In the genomic region with DNA sequence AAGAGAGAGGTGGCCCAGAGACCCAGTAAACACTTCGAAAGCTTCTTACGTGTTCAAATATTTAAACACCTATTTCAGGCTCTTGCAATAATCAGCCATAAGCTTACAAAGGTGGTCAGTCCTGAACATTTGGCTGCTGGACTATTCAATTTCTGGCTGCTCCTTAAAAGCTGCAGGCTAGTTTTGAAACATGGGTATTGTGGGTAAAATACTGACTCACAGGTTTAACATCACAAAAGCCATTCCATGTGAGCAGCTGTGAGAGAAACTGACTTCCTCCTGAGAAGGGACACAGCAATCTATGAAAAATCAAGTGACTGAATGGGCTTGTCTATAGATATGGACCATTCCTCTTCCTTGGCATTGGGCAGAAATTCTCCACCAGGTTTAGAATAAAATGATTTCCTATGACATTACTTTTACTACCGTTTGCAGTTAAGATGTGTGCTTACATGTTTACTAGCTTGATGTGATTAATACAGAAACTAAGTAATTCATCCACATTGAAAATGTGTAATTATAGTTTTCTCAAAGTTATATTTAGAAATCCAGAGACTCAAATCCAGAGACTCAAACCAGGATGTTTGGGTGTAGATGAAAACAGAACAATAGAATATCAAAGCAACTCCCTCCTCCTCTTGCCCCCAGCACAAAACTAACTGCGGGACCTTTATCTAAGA, we compare ENCODE assay signal across 20 cellular contexts.
DNase-seq lines count a peak whose midpoint lies in the region; ATAC-seq and TF ChIP-seq lines count a peak whose summit lies in the region.
"Had no signal": no experiment of that assay in that cellular context is flagged by ENCODE, and none has a peak within 500 bp of the region (broad histone marks: within the 10 kb centered on the region; RNA-seq: fewer than 3 reads in every experiment).

No MANE protein-coding gene starts in this region.

- CTCF ChIA-PET in activated CD8-positive, alpha-beta memory T cell treated with anti-CD3 and anti-CD28 coated beads, Interleukin-2, amount 10 ng/mL, durations not matched to agents 7 days and 5 days (lab: Charles Lee), result no interaction called here

- H3K9me3 Mint-ChIP-seq in activated CD8-positive, alpha-beta memory T cell treated with anti-CD3 and anti-CD28 coated beads, Interleukin-2, amount 10 ng/mL, durations not matched to agents 7 days and 5 days (ENCODE audit: low read depth), result no peaks in the 10 kb centered on the region
- H3K9me3 Mint-ChIP-seq: activated naive CD8-positive, alpha-beta T cell treated with anti-CD3 and anti-CD28 coated beads, Interleukin-2, amount 10 ng/mL, durations not matched to agents 7 days and 5 days; neural progenitor cell had no signal

- peaks cover 5% of the 10 kb centered on the region for H3K27me3 Mint-ChIP-seq in activated CD8-positive, alpha-beta memory T cell treated with anti-CD3 and anti-CD28 coated beads, Interleukin-2, amount 10 ng/mL, durations not matched to agents 7 days and 5 days

- H3K9me3 ChIP-seq in RWPE2 (ENCODE audit: severe bottlenecking), result no peaks in the 10 kb centered on the region
- H3K9me3 ChIP-seq: A549, gastroesophageal sphincter had no signal

- DNase-seq in activated CD8-positive, alpha-beta memory T cell treated with anti-CD3 and anti-CD28 coated beads, Interleukin-2, amount 10 ng/mL, durations not matched to agents 7 days and 5 days, result no peak
- no peak for DNase-seq in activated CD8-positive, alpha-beta memory T cell treated with anti-CD3 and anti-CD28 coated beads, Interleukin-2, amount 50 U/mL, for 48 hours
- DNase-seq in RWPE2 (ENCODE audit: low spot score) (no peak), epithelial cell of prostate (ENCODE audit: low read depth, low spot score) (no peak), retinal pigment epithelial cell (ENCODE audit: low read depth) (peak; percentile 19), brain microvascular endothelial cell (no peak)
- DNase-seq: activated naive CD8-positive, alpha-beta T cell treated with anti-CD3 and anti-CD28 coated beads, Interleukin-2, amount 10 ng/mL, durations not matched to agents 7 days and 5 days; activated T-cell treated with anti-CD3 and anti-CD28 coated beads, Interleukin-2, amount 50 U/mL, for 48 hours; dermis blood vessel endothelial cell; NCI-H187 treated with DMSO at 0.1 percent for 48 hours; RPMI8226; stimulated activated CD4-positive, alpha-beta T cell treated with anti-CD3 and anti-CD28 coated beads, Interleukin-12 subunit alpha, Interleukin-12 subunit beta, amount 100 ng/mL, for 4 hours; stimulated activated CD8-positive, alpha-beta memory T cell treated with anti-CD3 and anti-CD28 coated beads, Interleukin-4, amount 100 ng/mL, for 48 hours had no signal

- H3K4me1 Mint-ChIP-seq in activated CD8-positive, alpha-beta memory T cell treated with anti-CD3 and anti-CD28 coated beads, Interleukin-2, amount 10 ng/mL, durations not matched to agents 7 days and 5 days, result peaks cover 18% of the 10 kb centered on the region

- peak overlapping the region; percentile 59 for H3K27ac Mint-ChIP-seq in activated CD8-positive, alpha-beta memory T cell treated with anti-CD3 and anti-CD28 coated beads, Interleukin-2, amount 10 ng/mL, durations not matched to agents 7 days and 5 days
- H3K27ac Mint-ChIP-seq: activated naive CD8-positive, alpha-beta T cell treated with anti-CD3 and anti-CD28 coated beads, Interleukin-2, amount 10 ng/mL, durations not matched to agents 7 days and 5 days; neural progenitor cell had no signal

- no peak overlapping the region for H3K4me3 ChIP-seq in RWPE2 (ENCODE audit: severe bottlenecking)
- no peak overlapping the region for H3K4me3 ChIP-seq in retinal pigment epithelial cell (ENCODE audit: low read length)
- no peak overlapping the region for H3K4me3 ChIP-seq in brain microvascular endothelial cell (ENCODE audit: low read depth, low read length)
- H3K4me3 ChIP-seq: A549, gastroesophageal sphincter, neural progenitor cell had no signal

- ATAC-seq in activated CD8-positive, alpha-beta memory T cell treated with anti-CD3 and anti-CD28 coated beads, Interleukin-2, amount 10 ng/mL, durations not matched to agents 7 days and 5 days, result peak; percentile 42
- ATAC-seq in RWPE2 (ENCODE audit: low read depth), result peak; percentile 46; the same call in 2 of the 3 replicates
- ATAC-seq in HG03521 (IDR thresholded peaks at IDR 0.05; ENCODE audit: unreplicated experiment), result no peak
- ATAC-seq in GM18909 (IDR thresholded peaks at IDR 0.05; ENCODE audit: poor library complexity, unreplicated experiment), result no peak
- ATAC-seq: A549, gastroesophageal sphincter, left lobe of liver had no signal

- H3K4me1 ChIP-seq in RWPE2 (ENCODE audit: insufficient read depth, poor library complexity, severe bottlenecking), result peaks cover 5% of the 10 kb centered on the region
- H3K4me1 ChIP-seq: gastroesophageal sphincter had no signal

- peaks cover 1% of the 10 kb centered on the region for H3K36me3 Mint-ChIP-seq in activated CD8-positive, alpha-beta memory T cell treated with anti-CD3 and anti-CD28 coated beads, Interleukin-2, amount 10 ng/mL, durations not matched to agents 7 days and 5 days
- H3K36me3 Mint-ChIP-seq: neural progenitor cell had no signal

- H3K27me3 ChIP-seq in RWPE2 (ENCODE audit: insufficient read depth, poor library complexity, severe bottlenecking), result no peaks in the 10 kb centered on the region
- no peaks in the 10 kb centered on the region for H3K27me3 ChIP-seq in brain microvascular endothelial cell (replicated peaks)
- H3K27me3 ChIP-seq: neural progenitor cell had no signal

- no peak for TF ChIP-seq CTCF in RWPE2 (IDR thresholded peaks at IDR 0.05; ENCODE audit: poor library complexity, severe bottlenecking)
- TF ChIP-seq CTCF in retinal pigment epithelial cell (conservative IDR thresholded peaks at IDR 0.05; ENCODE audit: low read depth, low read length), result no peak
- TF ChIP-seq CTCF in brain microvascular endothelial cell (IDR thresholded peaks at IDR 0.05; ENCODE audit: low read depth, low read length, missing control alignments), result no peak

- H3K36me3 ChIP-seq in RWPE2 (ENCODE audit: low read depth), result no peaks in the 10 kb centered on the region
- H3K36me3 ChIP-seq in brain microvascular endothelial cell (replicated peaks), result no peaks in the 10 kb centered on the region
- H3K36me3 ChIP-seq: gastroesophageal sphincter, neural progenitor cell had no signal

- H3K27ac ChIP-seq in RWPE2 (ENCODE audit: poor library complexity, severe bottlenecking) (peak overlapping the region; percentile 11), epithelial cell of prostate (peak overlapping the region; percentile 9), brain microvascular endothelial cell (no peak overlapping the region)
- H3K27ac ChIP-seq: C4-2B, gastroesophageal sphincter, neural progenitor cell had no signal

- H3K4me3 Mint-ChIP-seq in activated CD8-positive, alpha-beta memory T cell treated with anti-CD3 and anti-CD28 coated beads, Interleukin-2, amount 10 ng/mL, durations not matched to agents 7 days and 5 days, result no peak overlapping the region
- H3K4me3 Mint-ChIP-seq: activated naive CD8-positive, alpha-beta T cell treated with anti-CD3 and anti-CD28 coated beads, Interleukin-2, amount 10 ng/mL, durations not matched to agents 7 days and 5 days; neural progenitor cell had no signal

- in situ Hi-C loops in brain microvascular endothelial cell (cut with HindIII; ENCODE audit: low pct_ligation_motif_present, low sequenced_read_pairs), result no loop called here

Comparison
In these comparisons a context has a peak if more than half of its experiments do, and no peak if none do; other contexts are left out.
1. ATAC-seq: peak in activated CD8-positive, alpha-beta memory T cell treated with anti-CD3 and anti-CD28 coated beads, Interleukin-2, amount 10 ng/mL, durations not matched to agents 7 days and 5 days (single experiment) and RWPE2 (single experiment); none in HG03521 (single experiment) and GM18909 (single experiment).